In the genomic region with DNA sequence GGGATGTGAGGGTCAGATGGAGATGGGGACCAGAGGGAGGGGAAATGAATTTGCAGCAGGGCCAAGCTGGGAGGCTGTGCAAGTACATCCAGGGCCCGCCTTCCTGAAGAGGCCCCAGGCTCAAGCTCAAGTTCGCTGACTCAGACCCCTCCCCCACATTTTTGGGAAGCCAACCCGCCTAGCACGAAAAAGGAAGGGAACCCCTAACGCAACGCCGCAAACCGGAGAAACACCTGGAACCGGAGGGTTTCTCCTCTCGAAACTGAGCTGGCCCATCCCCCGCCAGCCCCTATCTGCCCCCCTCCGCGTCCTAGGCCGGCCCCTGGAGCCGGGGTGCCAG, we compare ENCODE assay signal across 8 cellular contexts. TPM values are rescaled to one million over a fixed set of nuclear protein-coding genes. Genes with fewer than 3 reads are reported as not detected.
DNase-seq lines count a peak whose midpoint lies in the region; ATAC-seq and TF ChIP-seq lines count a peak whose summit lies in the region.

No MANE protein-coding gene starts in this region.

- peak; percentile 8 for DNase-seq in activated naive CD8-positive, alpha-beta T cell treated with anti-CD3 and anti-CD28 coated beads, Interleukin-2, amount 50 U/mL, for 24 hours
- no peak for DNase-seq in activated naive CD8-positive, alpha-beta T cell treated with anti-CD3 and anti-CD28 coated beads for 36 hours
- DNase-seq in Peyer's patch (no peak), right cardiac atrium (no peak), GDM1 (lab: John Stamatoyannopoulos, UW) (no peak)

- TF ChIP-seq POLR2A in Peyer's patch (IDR thresholded peaks at IDR 0.05), result no peak

- H3K27me3 ChIP-seq in Peyer's patch, result no peaks in the 10 kb centered on the region
- no peaks in the 10 kb centered on the region for H3K27me3 ChIP-seq in right cardiac atrium (ENCODE audit: control insufficient read depth, insufficient read depth)
- H3K27me3 ChIP-seq in thymus (ENCODE audit: control insufficient read depth, insufficient read depth), result peaks cover 11% of the 10 kb centered on the region

- peak overlapping the region in 1 of 4 donors; percentile 25 for H3K27ac ChIP-seq in Peyer's patch
- no peak overlapping the region for H3K27ac ChIP-seq in right cardiac atrium (ENCODE audit: low read length)
- no peak overlapping the region for H3K27ac ChIP-seq in thymus (ENCODE audit: low read depth)

- TF ChIP-seq CTCF in Peyer's patch (IDR thresholded peaks at IDR 0.05), result no peak

- H3K4me3 Mint-ChIP-seq in activated naive CD8-positive, alpha-beta T cell treated with anti-CD3 and anti-CD28 coated beads, Interleukin-2, amount 50 U/mL, for 24 hours, result no peak overlapping the region
- no peak overlapping the region for H3K4me3 Mint-ChIP-seq in activated naive CD8-positive, alpha-beta T cell treated with anti-CD3 and anti-CD28 coated beads for 36 hours

- no peaks in the 10 kb centered on the region for H3K36me3 Mint-ChIP-seq in activated naive CD8-positive, alpha-beta T cell treated with anti-CD3 and anti-CD28 coated beads, Interleukin-2, amount 50 U/mL, for 24 hours (ENCODE audit: low read depth)
- H3K36me3 Mint-ChIP-seq in activated naive CD8-positive, alpha-beta T cell treated with anti-CD3 and anti-CD28 coated beads for 36 hours, result no peaks in the 10 kb centered on the region

- peaks cover 9% of the 10 kb centered on the region for H3K27me3 Mint-ChIP-seq in activated naive CD8-positive, alpha-beta T cell treated with anti-CD3 and anti-CD28 coated beads, Interleukin-2, amount 50 U/mL, for 24 hours
- peaks cover 25% of the 10 kb centered on the region for H3K27me3 Mint-ChIP-seq in activated naive CD8-positive, alpha-beta T cell treated with anti-CD3 and anti-CD28 coated beads for 36 hours

- H3K4me3 ChIP-seq in Peyer's patch (peak overlapping the region; percentile 51 to 98 (median 66)), right cardiac atrium (ENCODE audit: low read length) (peak overlapping the region; percentile 62), thymus (ENCODE audit: low read length) (peak overlapping the region; percentile 56)

- H3K36me3 ChIP-seq in Peyer's patch, result no peaks in the 10 kb centered on the region
- H3K36me3 ChIP-seq in thymus (ENCODE audit: control insufficient read depth, insufficient read depth), result no peaks in the 10 kb centered on the region

- intact Hi-C loops in right cardiac atrium (cut with DNase I), result no loop called here

- H3K27ac Mint-ChIP-seq in activated naive CD8-positive, alpha-beta T cell treated with anti-CD3 and anti-CD28 coated beads, Interleukin-2, amount 50 U/mL, for 24 hours, result no peak overlapping the region
- no peak overlapping the region for H3K27ac Mint-ChIP-seq in activated naive CD8-positive, alpha-beta T cell treated with anti-CD3 and anti-CD28 coated beads for 36 hours

- H3K9me3 Mint-ChIP-seq in activated naive CD8-positive, alpha-beta T cell treated with anti-CD3 and anti-CD28 coated beads, Interleukin-2, amount 50 U/mL, for 24 hours, result no peaks in the 10 kb centered on the region
- no peaks in the 10 kb centered on the region for H3K9me3 Mint-ChIP-seq in activated naive CD8-positive, alpha-beta T cell treated with anti-CD3 and anti-CD28 coated beads for 36 hours

- no peak for ATAC-seq in activated naive CD8-positive, alpha-beta T cell treated with anti-CD3 and anti-CD28 coated beads, Interleukin-2, amount 50 U/mL, for 24 hours
- ATAC-seq in right cardiac atrium, result no peak
- ATAC-seq in GM19455 (IDR thresholded peaks at IDR 0.05; ENCODE audit: unreplicated experiment), result no peak
- no peak for ATAC-seq in GM21526 (IDR thresholded peaks at IDR 0.05; ENCODE audit: low FRiP score, unreplicated experiment)

- H3K4me1 ChIP-seq in Peyer's patch (peaks cover 0 to 11% (median 5%) of the 10 kb centered on the region in 4 donors), right cardiac atrium (ENCODE audit: control insufficient read depth, insufficient read depth, low read length) (peaks cover 4% of the 10 kb centered on the region), thymus (ENCODE audit: control insufficient read depth, insufficient read depth, low read length) (peaks cover 6% of the 10 kb centered on the region)

- 1% methylated on average over 15 of the region's 15 CpGs for WGBS in right cardiac atrium
- 1% methylated on average over 15 of the region's 15 CpGs for WGBS in thymus

- H3K9me3 ChIP-seq in Peyer's patch (no peaks in the 10 kb centered on the region), right cardiac atrium (ENCODE audit: control insufficient read depth, low read length) (no peaks in the 10 kb centered on the region), thymus (ENCODE audit: control insufficient read depth) (no peaks in the 10 kb centered on the region)

- H3K4me1 Mint-ChIP-seq in activated naive CD8-positive, alpha-beta T cell treated with anti-CD3 and anti-CD28 coated beads, Interleukin-2, amount 50 U/mL, for 24 hours, result no peaks in the 10 kb centered on the region
- no peaks in the 10 kb centered on the region for H3K4me1 Mint-ChIP-seq in activated naive CD8-positive, alpha-beta T cell treated with anti-CD3 and anti-CD28 coated beads for 36 hours

RNA-seq across cellular contexts. Expression of a gene that starts 0.6 kb away (rescaled TPM):
- total RNA-seq in activated naive CD8-positive, alpha-beta T cell treated with anti-CD3 and anti-CD28 coated beads for 36 hours, result under 1 TPM; 0.10 to 0.30 TPM
- total RNA-seq in Peyer's patch (10 to 100 TPM in 1 of 4 donors, 1 to 10 TPM in 2, not detected in 1; 1.2 to 10.4 (median 1.6) TPM), right cardiac atrium (1 to 10 TPM in 1 of 4 donors, under 1 TPM in 3; 0.20 to 2.0 (median 0.59) TPM)
- polyA plus RNA-seq in right cardiac atrium (0.34 TPM), thymus (5.0 TPM)
